ENCODE assay signal across 14 cellular contexts in the genomic region with DNA sequence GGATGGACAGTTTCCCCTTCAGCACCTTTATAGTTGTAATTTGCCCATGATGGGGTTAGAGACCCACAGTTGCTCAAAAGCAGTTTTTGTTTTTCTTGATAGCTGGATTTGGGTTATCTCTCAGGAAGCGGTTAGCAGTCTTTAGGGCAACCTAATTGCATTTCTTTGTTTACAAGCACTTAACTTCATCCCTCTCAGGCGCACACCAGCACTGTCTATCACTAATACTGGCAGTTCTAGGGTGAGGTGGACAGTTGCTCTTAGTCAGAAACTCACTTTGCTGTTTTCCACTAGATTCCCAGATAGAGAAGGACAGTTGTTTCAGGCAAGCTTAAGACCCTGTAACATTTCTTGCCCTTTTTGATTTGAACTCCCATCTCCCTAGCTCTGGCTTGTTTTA.
DNase-seq lines count a peak whose midpoint lies in the region; ATAC-seq and TF ChIP-seq lines count a peak whose summit lies in the region.
"Had no signal": no experiment of that assay in that cellular context is flagged by ENCODE, and none has a peak within 500 bp of the region (broad histone marks: within the 10 kb centered on the region; RNA-seq: fewer than 3 reads in every experiment).

No MANE protein-coding gene starts in this region.

- DNase-seq in right atrium auricular region (ENCODE audit: low spot score) (no peak), Right ventricle myocardium inferior (ENCODE audit: missing footprints) (no peak), dorsolateral prefrontal cortex (no peak), prostate gland (ENCODE audit: low spot score) (no peak), NCI-H2196 treated with DMSO at 0.1 percent for 48 hours (lab: John Stamatoyannopoulos, UW; ENCODE audit: unreplicated experiment) (no peak), endothelial cell (ENCODE audit: low spot score) (no peak)
- DNase-seq in stimulated activated naive B cell treated with anti-CD40 and anti-IgM and Interleukin-4, amounts not matched to agents 10 μg/mL and 1 μg/mL and 100 μg/mL, for 72 hours: no peak
- DNase-seq: activated CD8-positive, alpha-beta memory T cell treated with anti-CD3 and anti-CD28 coated beads for 24 hours; activated naive CD8-positive, alpha-beta T cell treated with anti-CD3 and anti-CD28 coated beads, Interleukin-2, amount 10 ng/mL, durations not matched to agents 7 days and 5 days; naive thymus-derived CD8-positive, alpha-beta T cell; NCI-H1694; stimulated activated naive CD4-positive, alpha-beta T cell had no signal

- H3K9me3 ChIP-seq in right atrium auricular region: no peaks in the 10 kb centered on the region
- no peaks in the 10 kb centered on the region for H3K9me3 ChIP-seq in prostate gland

- H3K36me3 ChIP-seq in right atrium auricular region (no peaks in the 10 kb centered on the region), prostate gland (no peaks in the 10 kb centered on the region)

- 74% methylated on average over 2 of the region's 2 CpGs for WGBS in prostate gland

- intact Hi-C loops in Right ventricle myocardium inferior (cut with DNase I): loop anchor here (5.0 kb wide), 1 partner anchor 43 kb away; no protein-coding TSS in a partner anchor
- intact Hi-C loops in dorsolateral prefrontal cortex (cut with DNase I): loop anchor here (1.0 to 5.0 kb wide), 3 partner anchors 25 to 45 kb away; no protein-coding TSS in a partner anchor
- intact Hi-C loops in prostate gland (cut with DNase I): no loop called here

- no peak overlapping the region for H3K27ac Mint-ChIP-seq in endothelial cell (ENCODE audit: unreplicated experiment)
- H3K27ac Mint-ChIP-seq in stimulated activated naive B cell treated with anti-CD40 and anti-IgM and Interleukin-4, amounts not matched to agents 10 μg/mL and 1 μg/mL and 100 μg/mL, for 72 hours: no peak overlapping the region
- H3K27ac Mint-ChIP-seq: activated naive CD8-positive, alpha-beta T cell treated with anti-CD3 and anti-CD28 coated beads, Interleukin-2, amount 10 ng/mL, durations not matched to agents 7 days and 5 days; naive thymus-derived CD8-positive, alpha-beta T cell; T-helper 1 cell treated with Interleukin-12 subunit alpha and Interleukin-12 subunit beta and Interleukin-4 antibody, amounts not matched to agents 30 μg/mL and 1 μg/mL, for 36 hours had no signal

- H3K4me1 Mint-ChIP-seq in endothelial cell (ENCODE audit: unreplicated experiment): peaks cover 46% of the 10 kb centered on the region
- no peaks in the 10 kb centered on the region for H3K4me1 Mint-ChIP-seq in stimulated activated naive B cell treated with anti-CD40 and anti-IgM and Interleukin-4, amounts not matched to agents 10 μg/mL and 1 μg/mL and 100 μg/mL, for 72 hours
- H3K4me1 Mint-ChIP-seq: activated naive CD8-positive, alpha-beta T cell treated with anti-CD3 and anti-CD28 coated beads, Interleukin-2, amount 10 ng/mL, durations not matched to agents 7 days and 5 days; naive thymus-derived CD8-positive, alpha-beta T cell had no signal

- no peaks in the 10 kb centered on the region for H3K27me3 ChIP-seq in right atrium auricular region
- H3K27me3 ChIP-seq in dorsolateral prefrontal cortex: no peaks in the 10 kb centered on the region
- H3K27me3 ChIP-seq in prostate gland (replicated peaks; ENCODE audit: insufficient read depth): no peaks in the 10 kb centered on the region

- H3K4me3 ChIP-seq in right atrium auricular region (no peak overlapping the region), dorsolateral prefrontal cortex (peak overlapping the region in 33 of 59 donors; percentile 4 to 57 (median 29)), prostate gland (no peak overlapping the region)

- peaks cover 5% of the 10 kb centered on the region for H3K9me3 Mint-ChIP-seq in endothelial cell (ENCODE audit: unreplicated experiment)
- no peaks in the 10 kb centered on the region for H3K9me3 Mint-ChIP-seq in stimulated activated naive B cell treated with anti-CD40 and anti-IgM and Interleukin-4, amounts not matched to agents 10 μg/mL and 1 μg/mL and 100 μg/mL, for 72 hours
- H3K9me3 Mint-ChIP-seq: activated naive CD8-positive, alpha-beta T cell treated with anti-CD3 and anti-CD28 coated beads, Interleukin-2, amount 10 ng/mL, durations not matched to agents 7 days and 5 days; naive thymus-derived CD8-positive, alpha-beta T cell; T-helper 1 cell treated with Interleukin-12 subunit alpha and Interleukin-12 subunit beta and Interleukin-4 antibody, amounts not matched to agents 30 μg/mL and 1 μg/mL, for 36 hours had no signal

- no peak for TF ChIP-seq POLR2A in prostate gland (IDR thresholded peaks at IDR 0.05)

- H3K27ac ChIP-seq in right atrium auricular region (peak overlapping the region; percentile 74 to 81), dorsolateral prefrontal cortex (peak overlapping the region; percentile 74 to 99 (median 96)), prostate gland (peak overlapping the region; percentile 21 to 42)

- peaks cover 10% of the 10 kb centered on the region for H3K27me3 Mint-ChIP-seq in endothelial cell (ENCODE audit: unreplicated experiment)
- H3K27me3 Mint-ChIP-seq in stimulated activated naive B cell treated with anti-CD40 and anti-IgM and Interleukin-4, amounts not matched to agents 10 μg/mL and 1 μg/mL and 100 μg/mL, for 72 hours: peaks cover 23 to 33% of the 10 kb centered on the region in 2 donors

- TF ChIP-seq CTCF in right atrium auricular region (IDR thresholded peaks at IDR 0.05) (no peak), dorsolateral prefrontal cortex (IDR thresholded peaks at IDR 0.05 in 54 of 56, conservative IDR thresholded peaks at IDR 0.05 in 2 of 56; ENCODE audit: low read depth in 1 of 56, partially characterized antibody in 56 of 56) (no peak), prostate gland (IDR thresholded peaks at IDR 0.05) (no peak), endothelial cell (IDR thresholded peaks at IDR 0.05; ENCODE audit: unreplicated experiment) (no peak)

- ATAC-seq in Right ventricle myocardium inferior: no peak
- no peak for ATAC-seq in HG03439 (IDR thresholded peaks at IDR 0.05; ENCODE audit: unreplicated experiment)
- no peak for ATAC-seq in stimulated activated naive B cell treated with anti-CD40 and anti-IgM and Interleukin-4, amounts not matched to agents 10 μg/mL and 1 μg/mL and 100 μg/mL, for 72 hours (replicated peaks)
- ATAC-seq: naive thymus-derived CD8-positive, alpha-beta T cell had no signal

- H3K4me1 ChIP-seq in right atrium auricular region (peaks cover 0 to 71% of the 10 kb centered on the region in 2 donors), prostate gland (replicated peaks) (no peaks in the 10 kb centered on the region)

- H3K4me3 Mint-ChIP-seq in endothelial cell (ENCODE audit: unreplicated experiment): no peak overlapping the region
- H3K4me3 Mint-ChIP-seq in stimulated activated naive B cell treated with anti-CD40 and anti-IgM and Interleukin-4, amounts not matched to agents 10 μg/mL and 1 μg/mL and 100 μg/mL, for 72 hours: no peak overlapping the region
- H3K4me3 Mint-ChIP-seq: activated naive CD8-positive, alpha-beta T cell treated with anti-CD3 and anti-CD28 coated beads, Interleukin-2, amount 10 ng/mL, durations not matched to agents 7 days and 5 days; naive thymus-derived CD8-positive, alpha-beta T cell; T-helper 1 cell treated with Interleukin-12 subunit alpha and Interleukin-12 subunit beta and Interleukin-4 antibody, amounts not matched to agents 30 μg/mL and 1 μg/mL, for 36 hours had no signal

- H3K36me3 Mint-ChIP-seq in endothelial cell (ENCODE audit: low read depth, unreplicated experiment): no peaks in the 10 kb centered on the region
- H3K36me3 Mint-ChIP-seq in stimulated activated naive B cell treated with anti-CD40 and anti-IgM and Interleukin-4, amounts not matched to agents 10 μg/mL and 1 μg/mL and 100 μg/mL, for 72 hours: no peaks in the 10 kb centered on the region
- H3K36me3 Mint-ChIP-seq: activated naive CD8-positive, alpha-beta T cell treated with anti-CD3 and anti-CD28 coated beads, Interleukin-2, amount 10 ng/mL, durations not matched to agents 7 days and 5 days; naive thymus-derived CD8-positive, alpha-beta T cell had no signal

Comparison
In these comparisons a context has a peak if more than half of its experiments do, and no peak if none do; other contexts are left out.
1. H3K27ac ChIP-seq: peak in every context shown above with its lines; median percentile 96 in dorsolateral prefrontal cortex; 78 in right atrium auricular region; 32 in prostate gland.
2. H3K4me3 ChIP-seq: peak in dorsolateral prefrontal cortex (33 of 59); none in right atrium auricular region (0 of 2) and prostate gland (0 of 2).